In genomic region chr18:74291771-74292540, GRCh38 we compare ENCODE assay signal across 8 cellular contexts. TPM values are rescaled to one million over a fixed set of nuclear protein-coding genes. Genes with fewer than 3 reads are reported as not detected.
DNase-seq lines count a peak whose midpoint lies in the region; ATAC-seq and TF ChIP-seq lines count a peak whose summit lies in the region.

Gene CYB5A (minus strand): TSS chr18:74291963. CDS start chr18:74291875, 88 bp downstream.

- ATAC-seq in GM18861 (IDR thresholded peaks at IDR 0.05; ENCODE audit: unreplicated experiment) (peak; percentile 99), HG03108 (IDR thresholded peaks at IDR 0.05; ENCODE audit: unreplicated experiment) (peak; percentile 99)

- peak; percentile 68 for TF ChIP-seq CTCF in chondrocyte (IDR thresholded peaks at IDR 0.05)
- TF ChIP-seq CTCF in kidney epithelial cell (IDR thresholded peaks at IDR 0.05; ENCODE audit: insufficient read depth, low read length, poor library complexity, severe bottlenecking), result peak; percentile 25

- H3K4me3 ChIP-seq in ACC112 (ENCODE audit: low read depth, low read length), result peak within 1 kb of the TSS; percentile 99
- peak within 1 kb of the TSS; percentile 86 for H3K4me3 ChIP-seq in kidney epithelial cell (ENCODE audit: low read depth, low read length)

- H3K36me3 ChIP-seq in ACC112 (ENCODE audit: insufficient read depth, low read length) (no peaks in the 10 kb centered on the region), kidney epithelial cell (ENCODE audit: control insufficient read depth, insufficient read depth, low read length) (no peaks in the 10 kb centered on the region)

- H3K27me3 ChIP-seq in ACC112 (ENCODE audit: insufficient read depth, low read length) (no peaks in the 10 kb centered on the region), kidney epithelial cell (ENCODE audit: control insufficient read depth, insufficient read depth, low read length) (no peaks in the 10 kb centered on the region)

- H3K27ac Mint-ChIP-seq in chondrocyte (ENCODE audit: unreplicated experiment), result peak within 1 kb of the TSS; percentile 84

- peak within 1 kb of the TSS; percentile 92 for H3K4me3 Mint-ChIP-seq in chondrocyte (ENCODE audit: unreplicated experiment)

- peaks cover 34% of the 10 kb centered on the region for H3K4me1 ChIP-seq in ACC112 (ENCODE audit: control insufficient read depth, insufficient read depth, low read length, unreplicated experiment)

- peak within 1 kb of the TSS; percentile 80 for H2AFZ ChIP-seq in ACC112 (ENCODE audit: low read length, unreplicated experiment)

- peaks cover 14% of the 10 kb centered on the region for H3K79me2 ChIP-seq in ACC112 (ENCODE audit: control insufficient read depth, insufficient read depth, low read length, unreplicated experiment)

- H3K36me3 Mint-ChIP-seq in chondrocyte (ENCODE audit: low read depth), result no peaks in the 10 kb centered on the region

- no peaks in the 10 kb centered on the region for H3K9me3 Mint-ChIP-seq in chondrocyte (ENCODE audit: low read depth)

- no peaks in the 10 kb centered on the region for H3K27me3 Mint-ChIP-seq in chondrocyte (ENCODE audit: low read depth)

- DNase-seq in NCI-H345 (lab: John Stamatoyannopoulos, UW) (peak; percentile 98), chondrocyte (ENCODE audit: low spot score) (peak; percentile 99), kidney epithelial cell (ENCODE audit: low read depth) (peak; percentile 75)
- DNase-seq in activated CD4-positive, alpha-beta T cell treated with anti-CD3 and anti-CD28 coated beads for 24 hours (ENCODE audit: low read depth in 2 of 2), result peak; percentile 95 to 98
- DNase-seq in stimulated activated CD4-positive, alpha-beta T cell treated with anti-CD3 and anti-CD28 coated beads, Interleukin-15, amount 100 ng/mL, for 48 hours (ENCODE audit: low read depth in 2 of 2), result peak; percentile 95 to 98

- peaks cover 27% of the 10 kb centered on the region for H3K4me1 Mint-ChIP-seq in chondrocyte (ENCODE audit: low read depth)

- H3K27ac ChIP-seq in ACC112 (ENCODE audit: low read depth, low read length), result no peak within 1 kb of the TSS

RNA-seq across cellular contexts. Expression of gene CYB5A, which starts in this region (rescaled TPM):
- total RNA-seq in chondrocyte (29.9 to 30.7 TPM (median 30.1 TPM) in 3 replicates), kidney epithelial cell (49.8 and 84.1 TPM in 2 replicates)
